In genomic region chr6:33008944-33009861, GRCh38 we compare ENCODE assay signal across 9 cellular contexts. TPM values are rescaled to one million over a fixed set of nuclear protein-coding genes. Genes with fewer than 3 reads are reported as not detected.
DNase-seq lines count a peak whose midpoint lies in the region; ATAC-seq and TF ChIP-seq lines count a peak whose summit lies in the region.
"Had no signal": no experiment of that assay in that cellular context is flagged by ENCODE, and none has a peak within 500 bp of the region (broad histone marks: within the 10 kb centered on the region; RNA-seq: fewer than 3 reads in every experiment).

Gene HLA-DOA, minus strand, starts transcription at chr6:33009591.

- H3K79me2 ChIP-seq in OCI-LY7 (ENCODE audit: insufficient read depth, low read depth, low read length), result peaks cover 13% of the 10 kb centered on the region

- CTCF ChIA-PET in OCI-LY7 (lab: Charles Lee; ENCODE audit: unreplicated experiment), result no interaction called here

- no peaks in the 10 kb centered on the region for H3K9me3 ChIP-seq in OCI-LY7 (ENCODE audit: low read length)
- H3K9me3 ChIP-seq in left lung, result no peaks in the 10 kb centered on the region
- H3K9me3 ChIP-seq in suprapubic skin, result no peaks in the 10 kb centered on the region

- no peak for TF ChIP-seq POLR2A in suprapubic skin (IDR thresholded peaks at IDR 0.05)

- peak within 1 kb of the TSS; percentile 80 for H3K4me2 ChIP-seq in OCI-LY7 (ENCODE audit: low read length)

- WGBS in suprapubic skin, result 23% methylated on average over 24 of the region's 24 CpGs

- TF ChIP-seq CTCF in HFF-Myc (IDR thresholded peaks at IDR 0.05; ENCODE audit: low read depth, low read length, missing control alignments), result no peak
- TF ChIP-seq CTCF in OCI-LY7 (conservative IDR thresholded peaks at IDR 0.05; ENCODE audit: low read length), result no peak; the same call in 1 of the 2 replicates
- no peak for TF ChIP-seq CTCF in left lung (IDR thresholded peaks at IDR 0.05)
- no peak for TF ChIP-seq CTCF in suprapubic skin (IDR thresholded peaks at IDR 0.05)

- intact Hi-C loops in OCI-LY7 (cut with micrococcal nuclease; ENCODE audit: unreplicated experiment), result no loop called here
- intact Hi-C loops in left lung (cut with DNase I), result no loop called here

- 0 out of 2 replicates have a peak within 1 kb of the TSS, but pooled peaks have one; percentile 5 for H3K4me3 ChIP-seq in HFF-Myc (replicated peaks; ENCODE audit: low read depth, low read length)
- peak within 1 kb of the TSS; percentile 83 for H3K4me3 ChIP-seq in OCI-LY7 (ENCODE audit: low read depth, low read length, poor library complexity, severe bottlenecking)
- H3K4me3 ChIP-seq in left lung, result peak within 1 kb of the TSS; percentile 39 to 40
- peak within 1 kb of the TSS; percentile 34 for H3K4me3 ChIP-seq in suprapubic skin

- TF ChIP-seq EP300 in suprapubic skin (IDR thresholded peaks at IDR 0.05), result no peak

- no peaks in the 10 kb centered on the region for H4K20me1 ChIP-seq in OCI-LY7 (ENCODE audit: insufficient read depth, low read length)

- H3K27ac ChIP-seq in OCI-LY7 (ENCODE audit: low read depth, low read length, poor library complexity, severe bottlenecking) (peak within 1 kb of the TSS; percentile 49), left lung (peak within 1 kb of the TSS; percentile 15 to 35), suprapubic skin (no peak within 1 kb of the TSS)
- H3K27ac ChIP-seq: C4-2B had no signal

- peak within 1 kb of the TSS; percentile 79 for H2AFZ ChIP-seq in OCI-LY7 (ENCODE audit: low read length)

- H3K9me2 ChIP-seq in OCI-LY7 (ENCODE audit: insufficient read depth, low read length), result no peaks in the 10 kb centered on the region

- peaks cover 13% of the 10 kb centered on the region for H3K4me1 ChIP-seq in OCI-LY7 (ENCODE audit: insufficient read depth, low read length, poor library complexity, severe bottlenecking)
- peaks cover 0 to 12% of the 10 kb centered on the region in 2 donors for H3K4me1 ChIP-seq in left lung
- H3K4me1 ChIP-seq in suprapubic skin, result no peaks in the 10 kb centered on the region

- BruUV-seq in OCI-LY7 (replicated peaks; lab: Mats Ljungman, UMichigan), result TSS peak; percentile 78

- H3K27me3 ChIP-seq in left lung, result no peaks in the 10 kb centered on the region
- H3K27me3 ChIP-seq in suprapubic skin, result peaks cover 40% of the 10 kb centered on the region

- H3K36me3 ChIP-seq in OCI-LY7 (ENCODE audit: insufficient read depth, low read length), result peaks cover 22% of the 10 kb centered on the region
- H3K36me3 ChIP-seq in left lung, result no peaks in the 10 kb centered on the region
- no peaks in the 10 kb centered on the region for H3K36me3 ChIP-seq in suprapubic skin

- POLR2A ChIA-PET in OCI-LY7 (lab: Charles Lee), result interaction anchor here (1.0 to 2.0 kb wide), 3 partner anchors 66 to 126 kb away, joined by 3 to 8 read pairs (median 4); partner anchors contain the start of gene HLA-DPB1

- ATAC-seq in activated CD4-positive, CD25-positive, alpha-beta regulatory T cell treated with anti-CD3 and anti-CD28 coated beads, Interleukin-2, amount 50 U/mL, for 24 hours, result peak; percentile 80 to 92
- ATAC-seq in left lung (peak; percentile 90), GM21825 (IDR thresholded peaks at IDR 0.05; ENCODE audit: unreplicated experiment) (no peak)

- DNase-seq in activated CD4-positive, CD25-positive, alpha-beta regulatory T cell treated with anti-CD3 and anti-CD28 coated beads, Interleukin-2, amount 50 U/mL, for 72 hours, result no peak
- no peak for DNase-seq in HFF-Myc (ENCODE audit: extremely low read depth, low read depth)
- DNase-seq in OCI-LY7 (ENCODE audit: low spot score), result peak; percentile 89
- DNase-seq in astrocyte of the hippocampus (ENCODE audit: low read depth, low spot score), result peak; percentile 67
- DNase-seq in left lung, result no peak
- no peak for DNase-seq in suprapubic skin (ENCODE audit: low spot score in 2 of 2)

RNA-seq across cellular contexts. Expression of gene HLA-DOA, which starts in this region (rescaled TPM):
- total RNA-seq in OCI-LY7 (2014; rRNA removed; shearing (Covaris generic)), result 60.3 and 78.3 TPM in 2 replicates
- total RNA-seq in OCI-LY7 (2022) (55.0 and 65.4 TPM in 2 replicates), left lung (10 to 100 TPM; 15.3 to 20.6 TPM), suprapubic skin (10 to 100 TPM in 1 of 4 donors, 1 to 10 TPM in 3; 6.8 to 14.3 (median 8.0) TPM)

Comparison
In these comparisons a context has a peak if more than half of its experiments do, and no peak if none do; other contexts are left out.
1. DNase-seq: peak in OCI-LY7 (single experiment) and astrocyte of the hippocampus (single experiment); none in activated CD4-positive, CD25-positive, alpha-beta regulatory T cell treated with anti-CD3 and anti-CD28 coated beads, Interleukin-2, amount 50 U/mL, for 72 hours (single experiment), HFF-Myc (single experiment), left lung (0 of 2) and suprapubic skin (0 of 2).
2. H3K4me3 ChIP-seq: peak in every context shown above with its lines; median percentile 83 in OCI-LY7; 40 in left lung; 34 in suprapubic skin; 5 in HFF-Myc.